ENCODE assay signal across 22 cellular contexts in genomic region chr4:6647169-6647568, GRCh38. TPM values are rescaled to one million over a fixed set of nuclear protein-coding genes. Genes with fewer than 3 reads are reported as not detected.
"Had no signal": no experiment of that assay in that cellular context is flagged by ENCODE, and none has a peak within 500 bp of the region (broad histone marks: within the 10 kb centered on the region; RNA-seq: fewer than 3 reads in every experiment).

No MANE protein-coding gene starts in this region.

- DNase-seq: colonic mucosa; dermis blood vessel endothelial cell; esophagus squamous epithelium; foreskin keratinocyte; head of caudate nucleus; left colon; left ventricle myocardium superior; mesenchymal stem cell; midbrain; occipital lobe; pancreas; right cardiac atrium; small intestine; stimulated activated CD4-positive, alpha-beta T cell treated with anti-CD3 and anti-CD28 coated beads, Interleukin-12 subunit alpha, Interleukin-12 subunit beta, amount 100 ng/mL, for 4 hours; stomach; substantia nigra; transverse colon had no signal

- H3K9me3 ChIP-seq: colonic mucosa, esophagus squamous epithelium, pancreas, stomach, thoracic aorta, transverse colon had no signal

- H3K27ac Mint-ChIP-seq: nephron, progenitor cell of endocrine pancreas had no signal

- H3K27ac ChIP-seq: colonic mucosa, esophagus squamous epithelium, foreskin keratinocyte, hepatocyte, pancreas, stomach, thoracic aorta, transverse colon had no signal

- H3K4me3 Mint-ChIP-seq: nephron had no signal

- H3K4me3 ChIP-seq: colonic mucosa, esophagus squamous epithelium, hepatocyte, lung, pancreas, stomach, thoracic aorta, transverse colon had no signal

- H3K27me3 ChIP-seq: colonic mucosa, esophagus squamous epithelium, foreskin keratinocyte, hepatocyte, pancreas, stomach, transverse colon had no signal

- H3K9me3 Mint-ChIP-seq: nephron had no signal

- H3K27me3 Mint-ChIP-seq: progenitor cell of endocrine pancreas had no signal

- ATAC-seq: foreskin keratinocyte, left colon, pancreas, right cardiac atrium had no signal

RNA-seq across cellular contexts. Expression of gene S100P, which starts 46.5 kb away (rescaled TPM):
- total RNA-seq: dermis blood vessel endothelial cell, foreskin keratinocyte had no signal
